Comparison of ENCODE assay signal across 21 cellular contexts in genomic region chrX:53195401-53195800, GRCh38.
"Had no signal": no experiment of that assay in that cellular context is flagged by ENCODE, and none has a peak within 500 bp of the region (broad histone marks: within the 10 kb centered on the region; RNA-seq: fewer than 3 reads in every experiment).

No MANE protein-coding gene starts in this region.

- H3K27me3 Mint-ChIP-seq: activated CD4-positive, alpha-beta memory T cell treated with anti-CD3 and anti-CD28 coated beads, Interleukin-2, amount 10 ng/mL, durations not matched to agents 7 days and 5 days; activated CD4-positive, alpha-beta T cell treated with anti-CD3 and anti-CD28 coated beads for 36 hours had no signal

- H3K4me3 ChIP-seq: cardiac muscle cell, colonic mucosa, lung, right lobe of liver, smooth muscle cell, thyroid gland had no signal

- H3K4me3 Mint-ChIP-seq: activated CD4-positive, alpha-beta memory T cell treated with anti-CD3 and anti-CD28 coated beads, Interleukin-2, amount 10 ng/mL, durations not matched to agents 7 days and 5 days; activated CD4-positive, alpha-beta T cell treated with anti-CD3 and anti-CD28 coated beads for 36 hours; activated T-cell treated with anti-CD3 and anti-CD28 coated beads, Interleukin-2, amount 50 U/mL, for 4 hours; endodermal cell; T-helper 2 cell treated with Interferon-gamma antibody and Interleukin-4, amounts not matched to agents 5 μg/mL and 100 μg/mL, for 36 hours; WTC11 had no signal

- H3K9me3 Mint-ChIP-seq: activated CD4-positive, alpha-beta memory T cell treated with anti-CD3 and anti-CD28 coated beads, Interleukin-2, amount 10 ng/mL, durations not matched to agents 7 days and 5 days; activated naive CD4-positive, alpha-beta T cell treated with anti-CD3 and anti-CD28 coated beads, Interleukin-2, amount 50 U/mL, for 72 hours; activated T-cell treated with anti-CD3 and anti-CD28 coated beads, Interleukin-2, amount 50 U/mL, for 4 hours; T-helper 2 cell treated with Interferon-gamma antibody and Interleukin-4, amounts not matched to agents 5 μg/mL and 100 μg/mL, for 36 hours; WTC11 had no signal

- DNase-seq: activated CD4-positive, alpha-beta memory T cell treated with anti-CD3 and anti-CD28 coated beads, Interleukin-2, amount 10 ng/mL, durations not matched to agents 7 days and 5 days; activated CD4-positive, alpha-beta T cell treated with anti-CD3 and anti-CD28 coated beads for 36 hours; activated effector memory CD4-positive, alpha-beta T cell treated with Interleukin-2 at 50 U/mL for 16 hours; activated T-cell treated with anti-CD3 and anti-CD28 coated beads, Interleukin-2, amount 50 U/mL, for 4 hours; amygdala; colonic mucosa; endodermal cell; foreskin melanocyte; glutamatergic neuron; hippocampal formation; midbrain; right lobe of liver; SK-N-SH; stimulated activated CD4-positive, alpha-beta T cell treated with anti-CD3 and anti-CD28 coated beads, Interleukin-4, amount 100 ng/mL, for 1 hour; thyroid gland had no signal

- H3K27ac Mint-ChIP-seq: activated CD4-positive, alpha-beta memory T cell treated with anti-CD3 and anti-CD28 coated beads, Interleukin-2, amount 10 ng/mL, durations not matched to agents 7 days and 5 days; activated CD4-positive, alpha-beta T cell treated with anti-CD3 and anti-CD28 coated beads for 36 hours; endodermal cell; T-helper 2 cell treated with Interferon-gamma antibody and Interleukin-4, amounts not matched to agents 5 μg/mL and 100 μg/mL, for 36 hours; WTC11 had no signal

- ATAC-seq: activated CD4-positive, alpha-beta T cell treated with anti-CD3 and anti-CD28 coated beads for 36 hours; activated T-cell treated with anti-CD3 and anti-CD28 coated beads, Interleukin-2, amount 50 U/mL, for 4 hours; WTC11 had no signal

- H3K4me1 Mint-ChIP-seq: activated CD4-positive, alpha-beta T cell treated with anti-CD3 and anti-CD28 coated beads for 36 hours; endodermal cell had no signal
